Comparison of ENCODE assay signal across 8 cellular contexts in genomic region chr15:58410353-58410752, GRCh38. TPM values are rescaled to one million over a fixed set of nuclear protein-coding genes. Genes with fewer than 3 reads are reported as not detected.
A peak's percentile ranks its signal among the peaks of the same experiment; 100 is the strongest.
DNase-seq lines count a peak whose midpoint lies in the region; ATAC-seq and TF ChIP-seq lines count a peak whose summit lies in the region.

No MANE protein-coding gene starts in this region.

- peak; percentile 68 for DNase-seq in activated CD8-positive, alpha-beta T cell treated with anti-CD3 and anti-CD28 coated beads for 36 hours
- DNase-seq in glomerular visceral epithelial cell (ENCODE audit: extremely low spot score): peak; percentile 58
- peak; percentile 57 for DNase-seq in stimulated activated CD8-positive, alpha-beta memory T cell treated with anti-CD3 and anti-CD28 coated beads, Interleukin-4, amount 100 ng/mL, for 48 hours
- DNase-seq in SW 1271 (lab: John Stamatoyannopoulos, UW): no peak
- DNase-seq in cerebellar nuclear complex (lab: John Stamatoyannopoulos, UW): no peak

- peaks cover under 1% of the 10 kb centered on the region for H3K36me3 Mint-ChIP-seq in IgD-negative memory B cell
- no peaks in the 10 kb centered on the region for H3K36me3 Mint-ChIP-seq in activated CD8-positive, alpha-beta T cell treated with anti-CD3 and anti-CD28 coated beads for 36 hours (ENCODE audit: low read depth)

- CTCF ChIA-PET in activated CD8-positive, alpha-beta T cell treated with anti-CD3 and anti-CD28 coated beads for 36 hours (lab: Charles Lee): interaction anchor here (0.7 to 1.1 kb wide), 3 partner anchors 10 to 182 kb away, joined by 3 to 4 read pairs (median 3); no protein-coding TSS in a partner anchor

- TF ChIP-seq CTCF in activated CD8-positive, alpha-beta T cell treated with anti-CD3 and anti-CD28 coated beads for 36 hours (IDR thresholded peaks at IDR 0.05): no peak

- no peak overlapping the region for H3K27ac Mint-ChIP-seq in IgD-negative memory B cell
- H3K27ac Mint-ChIP-seq in activated CD8-positive, alpha-beta T cell treated with anti-CD3 and anti-CD28 coated beads for 36 hours: peak overlapping the region; percentile 92

- H3K4me3 Mint-ChIP-seq in IgD-negative memory B cell: peak overlapping the region in 3 of 4 donors; percentile 22 to 65 (median 63)
- H3K4me3 Mint-ChIP-seq in activated CD8-positive, alpha-beta T cell treated with anti-CD3 and anti-CD28 coated beads for 36 hours: peak overlapping the region; percentile 77

- peak; percentile 92 for ATAC-seq in activated CD8-positive, alpha-beta T cell treated with anti-CD3 and anti-CD28 coated beads for 36 hours
- no peak for ATAC-seq in HG03460 (IDR thresholded peaks at IDR 0.05; ENCODE audit: unreplicated experiment)
- ATAC-seq in GM18505 (IDR thresholded peaks at IDR 0.05; ENCODE audit: unreplicated experiment): no peak

- POLR2A ChIA-PET in activated CD8-positive, alpha-beta T cell treated with anti-CD3 and anti-CD28 coated beads for 36 hours (lab: Charles Lee): interaction anchor here (0.6 to 1.2 kb wide), 3 partner anchors 14 to 50 kb away, joined by 3 read pairs; no protein-coding TSS in a partner anchor

- H3K9me3 Mint-ChIP-seq in IgD-negative memory B cell: peaks cover 0 to 2% (median 0%) of the 10 kb centered on the region in 3 donors
- no peaks in the 10 kb centered on the region for H3K9me3 Mint-ChIP-seq in activated CD8-positive, alpha-beta T cell treated with anti-CD3 and anti-CD28 coated beads for 36 hours

- intact Hi-C loops in activated CD8-positive, alpha-beta T cell treated with anti-CD3 and anti-CD28 coated beads for 36 hours (cut with micrococcal nuclease): no loop called here

- peaks cover 0 to 6% (median 0%) of the 10 kb centered on the region in 3 donors for H3K4me1 Mint-ChIP-seq in IgD-negative memory B cell
- peaks cover 16% of the 10 kb centered on the region for H3K4me1 Mint-ChIP-seq in activated CD8-positive, alpha-beta T cell treated with anti-CD3 and anti-CD28 coated beads for 36 hours (ENCODE audit: low read depth)

- no peaks in the 10 kb centered on the region for H3K27me3 Mint-ChIP-seq in IgD-negative memory B cell
- no peaks in the 10 kb centered on the region for H3K27me3 Mint-ChIP-seq in activated CD8-positive, alpha-beta T cell treated with anti-CD3 and anti-CD28 coated beads for 36 hours

- TF ChIP-seq POLR2A in GM18505 (IDR thresholded peaks at IDR 0.05; ENCODE audit: borderline replicate concordance, extremely low read depth, insufficient read depth, insufficient read length): no peak

RNA-seq across cellular contexts. Expression of gene LIPC, which starts 21.4 kb away (rescaled TPM):
- polyA plus RNA-seq in IgD-negative memory B cell: 0.95 TPM
- 1 to 10 TPM; 1.0 to 1.2 TPM for total RNA-seq in activated CD8-positive, alpha-beta T cell treated with anti-CD3 and anti-CD28 coated beads for 36 hours

Comparison
In these comparisons a context has a peak if more than half of its experiments do, and no peak if none do; other contexts are left out.
1. DNase-seq: peak in activated CD8-positive, alpha-beta T cell treated with anti-CD3 and anti-CD28 coated beads for 36 hours (single experiment), glomerular visceral epithelial cell (single experiment) and stimulated activated CD8-positive, alpha-beta memory T cell treated with anti-CD3 and anti-CD28 coated beads, Interleukin-4, amount 100 ng/mL, for 48 hours (single experiment); none in SW 1271 (0 of 2) and cerebellar nuclear complex (0 of 2).